In genomic region chr1:150187560-150187931, GRCh38 we compare ENCODE assay signal across 10 cellular contexts. TPM values are rescaled to one million over a fixed set of nuclear protein-coding genes. Genes with fewer than 3 reads are reported as not detected.
DNase-seq lines count a peak whose midpoint lies in the region; ATAC-seq, FAIRE-seq and TF ChIP-seq lines count a peak whose summit lies in the region.
"Had no signal": no experiment of that assay in that cellular context is flagged by ENCODE, and none has a peak within 500 bp of the region (broad histone marks: within the 10 kb centered on the region; RNA-seq: fewer than 3 reads in every experiment).

No MANE protein-coding gene starts in this region.

- H3K4me1 ChIP-seq in pancreas (peaks cover 0 to 6% (median 0%) of the 10 kb centered on the region in 3 donors), ovary (ENCODE audit: insufficient read depth) (no peaks in the 10 kb centered on the region)

- intact Hi-C loops in Right ventricle myocardium superior (cut with DNase I): no loop called here
- intact Hi-C loops in pancreas (cut with DNase I): loop anchor here in 1 of 3 donors (10.0 kb wide), 1 partner anchor 113 kb away; no protein-coding TSS in a partner anchor
- intact Hi-C loops in ovary (cut with DNase I): no loop called here

- no peak for FAIRE-seq in pancreas (lab: Jason Lieb, UNC)
- FAIRE-seq in RCC 7860 (lab: Jason Lieb, UNC): no peak

- WGBS in pancreas, 2 donors: 22 to 24% methylated on average over 3 of the region's 3 CpGs
- WGBS in ovary, 3 donors: 2 to 6% (median 4%) methylated on average over 3 of the region's 3 CpGs

- no peak for TF ChIP-seq POLR2A in ovary (IDR thresholded peaks at IDR 0.05)

- no peak for TF ChIP-seq EP300 in ovary (IDR thresholded peaks at IDR 0.05)

- no peaks in the 10 kb centered on the region for H3K36me3 ChIP-seq in GM06990 (ENCODE audit: control insufficient read depth, insufficient read depth, low read length)
- no peaks in the 10 kb centered on the region for H3K36me3 ChIP-seq in pancreas
- H3K36me3 ChIP-seq in ovary: no peaks in the 10 kb centered on the region
- H3K36me3 ChIP-seq: SJCRH30 had no signal

- H3K4me3 ChIP-seq in GM06990 (replicated peaks; ENCODE audit: low read depth, low read length) (no peak overlapping the region), pancreas (no peak overlapping the region), ovary (no peak overlapping the region)
- H3K4me3 ChIP-seq: SJCRH30 had no signal

- H3K9me3 ChIP-seq in pancreas: no peaks in the 10 kb centered on the region
- H3K9me3 ChIP-seq in ovary: no peaks in the 10 kb centered on the region
- H3K9me3 ChIP-seq: SJCRH30 had no signal

- no peak for TF ChIP-seq CTCF in GM06990 (IDR thresholded peaks at IDR 0.05; ENCODE audit: insufficient read depth, low read length, poor library complexity, severe bottlenecking)
- TF ChIP-seq CTCF in pancreas (IDR thresholded peaks at IDR 0.05): no peak
- TF ChIP-seq CTCF in ovary (IDR thresholded peaks at IDR 0.05): peak in 1 of 3 donors; percentile 3

- ATAC-seq in SK-N-SH treated with all-trans-retinoic acid at 6 μM for 48 hours (peak; percentile 49), Right ventricle myocardium superior (ENCODE audit: poor library complexity) (peak; percentile 36), pancreas (peak in 3 of 4 donors; percentile 15 to 30 (median 19)), GM19035 (IDR thresholded peaks at IDR 0.05; ENCODE audit: unreplicated experiment) (no peak)

- H3K27ac ChIP-seq in pancreas: no peak overlapping the region
- no peak overlapping the region for H3K27ac ChIP-seq in ovary
- H3K27ac ChIP-seq: SJCRH30 had no signal

- H3K27me3 ChIP-seq in GM06990 (replicated peaks; ENCODE audit: control insufficient read depth, insufficient read depth, low read length) (no peaks in the 10 kb centered on the region), pancreas (no peaks in the 10 kb centered on the region), ovary (no peaks in the 10 kb centered on the region)
- H3K27me3 ChIP-seq: SJCRH30 had no signal

- DNase-seq in GM06990 (ENCODE audit: extremely low read depth, insufficient read length) (peak; percentile 9), Right ventricle myocardium superior (no peak), pancreas (no peak), NCI-H524 treated with DMSO at 0.1 percent for 48 hours (lab: John Stamatoyannopoulos, UW) (no peak), RCC 7860 (ENCODE audit: low spot score) (no peak), ovary (no peak)
- DNase-seq: stimulated activated CD4-positive, alpha-beta T cell treated with anti-CD3 and anti-CD28 coated beads, Interleukin-2, amount 100 ng/mL, for 48 hours had no signal

TF ChIP-seq in SK-N-SH treated with all-trans-retinoic acid at 6 μM for 48 hours, 23 proteins besides CTCF, POLR2A, EP300 and RAD21:
- TF ChIP-seq ZNF8 (CRISPR knock-in tag; IDR thresholded peaks at IDR 0.05) (no peak), ARNTL (CRISPR knock-in tag; IDR thresholded peaks at IDR 0.05; ENCODE audit: borderline replicate concordance, low read depth) (no peak), ZFP3 (CRISPR knock-in tag; IDR thresholded peaks at IDR 0.05) (no peak)
- TF ChIP-seq, protein P1, sequence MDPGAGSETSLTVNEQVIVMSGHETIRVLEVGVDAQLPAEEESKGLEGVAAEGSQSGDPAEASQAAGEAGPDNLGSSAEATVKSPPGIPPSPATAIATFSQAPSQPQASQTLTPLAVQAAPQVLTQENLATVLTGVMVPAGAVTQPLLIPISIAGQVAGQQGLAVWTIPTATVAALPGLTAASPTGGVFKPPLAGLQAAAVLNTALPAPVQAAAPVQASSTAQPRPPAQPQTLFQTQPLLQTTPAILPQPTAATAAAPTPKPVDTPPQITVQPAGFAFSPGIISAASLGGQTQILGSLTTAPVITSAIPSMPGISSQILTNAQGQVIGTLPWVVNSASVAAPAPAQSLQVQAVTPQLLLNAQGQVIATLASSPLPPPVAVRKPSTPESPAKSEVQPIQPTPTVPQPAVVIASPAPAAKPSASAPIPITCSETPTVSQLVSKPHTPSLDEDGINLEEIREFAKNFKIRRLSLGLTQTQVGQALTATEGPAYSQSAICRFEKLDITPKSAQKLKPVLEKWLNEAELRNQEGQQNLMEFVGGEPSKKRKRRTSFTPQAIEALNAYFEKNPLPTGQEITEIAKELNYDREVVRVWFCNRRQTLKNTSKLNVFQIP (CRISPR knock-in tag; IDR thresholded peaks at IDR 0.05; ENCODE audit: borderline replicate concordance, low read depth): no peak

RNA-seq across cellular contexts. Expression of gene PLEKHO1, which starts 37.8 kb away (rescaled TPM):
- total RNA-seq in Right ventricle myocardium superior (45.9 TPM), pancreas (10 to 100 TPM in 2 of 6 donors, 1 to 10 TPM in 4; 1.2 to 16.1 (median 3.3) TPM), ovary (10 to 100 TPM; 40.6 to 68.9 (median 55.6) TPM)
- polyA plus RNA-seq in pancreas (10 to 100 TPM; 10.6 to 12.8 TPM), ovary (10 to 100 TPM; 45.4 to 58.3 TPM)

RNA-seq across cellular contexts. Expression of gene ANP32E, which starts 48.4 kb away (rescaled TPM):
- total RNA-seq in Right ventricle myocardium superior (24.9 TPM), pancreas (10 to 100 TPM in 3 of 6 donors, 1 to 10 TPM in 3; 4.8 to 10.7 (median 8.2) TPM), ovary (10 to 100 TPM; 16.3 to 43.8 (median 33.7) TPM)
- polyA plus RNA-seq in pancreas (10 to 100 TPM in 1 of 2 donors, 1 to 10 TPM in 1; 7.1 to 15.3 TPM), ovary (10 to 100 TPM; 19.1 to 25.0 TPM)
